Comparison of ENCODE assay signal across 19 cellular contexts in genomic region chr6:38162493-38163185, GRCh38.
"Had no signal": no experiment of that assay in that cellular context is flagged by ENCODE, and none has a peak within 500 bp of the region (broad histone marks: within the 10 kb centered on the region; RNA-seq: fewer than 3 reads in every experiment).

No MANE protein-coding gene starts in this region.

- H3K36me3 ChIP-seq: colonic mucosa, left ventricle myocardium inferior, lower lobe of right lung, neutrophil had no signal

- H3K9me3 Mint-ChIP-seq: endodermal cell had no signal

- H3K4me3 Mint-ChIP-seq: endodermal cell, nephron progenitor cell had no signal

- ATAC-seq: foreskin keratinocyte; left cardiac atrium; stimulated activated naive CD8-positive, alpha-beta T cell treated with anti-CD3 and anti-CD28 coated beads, Interleukin-15, Interleukin-2, amounts not matched to agents 100 U/mL and 50 U/mL, for 24 hours had no signal

- H3K27ac ChIP-seq: colonic mucosa, foreskin keratinocyte, hepatocyte, left ventricle myocardium inferior, lower lobe of right lung, neutrophil, tibial artery had no signal

- DNase-seq: colonic mucosa; dermis blood vessel endothelial cell; erythroblast; foreskin keratinocyte; head of caudate nucleus; kidney; left cardiac atrium; left ventricle myocardium inferior; lower lobe of right lung; mesenchymal stem cell; naive B cell; nephron progenitor cell; small intestine; stimulated activated CD4-positive, alpha-beta T cell treated with anti-CD3 and anti-CD28 coated beads, Interleukin-12 subunit alpha, Interleukin-12 subunit beta, amount 100 ng/mL, for 4 hours; stimulated activated naive CD8-positive, alpha-beta T cell treated with anti-CD3 and anti-CD28 coated beads, Interleukin-15, Interleukin-2, amounts not matched to agents 100 U/mL and 50 U/mL, for 24 hours; tibial artery had no signal

- H3K27me3 Mint-ChIP-seq: naive B cell had no signal

- H3K27ac Mint-ChIP-seq: endodermal cell had no signal

- H3K4me2 ChIP-seq: hepatocyte had no signal

- H3K4me3 ChIP-seq: colonic mucosa, hepatocyte, left ventricle myocardium inferior, lower lobe of right lung, tibial artery had no signal

- H3K27me3 ChIP-seq: colonic mucosa, foreskin keratinocyte, hepatocyte, neutrophil, tibial artery had no signal

- H3K79me2 ChIP-seq: hepatocyte had no signal

- H3K9me3 ChIP-seq: colonic mucosa, left ventricle myocardium inferior, lower lobe of right lung, neutrophil, tibial artery had no signal

- H2AFZ ChIP-seq: hepatocyte had no signal

- H3K4me1 ChIP-seq: colonic mucosa, foreskin keratinocyte, lower lobe of right lung, tibial artery had no signal
